Comparison of ENCODE assay signal across 16 cellular contexts in the genomic region with DNA sequence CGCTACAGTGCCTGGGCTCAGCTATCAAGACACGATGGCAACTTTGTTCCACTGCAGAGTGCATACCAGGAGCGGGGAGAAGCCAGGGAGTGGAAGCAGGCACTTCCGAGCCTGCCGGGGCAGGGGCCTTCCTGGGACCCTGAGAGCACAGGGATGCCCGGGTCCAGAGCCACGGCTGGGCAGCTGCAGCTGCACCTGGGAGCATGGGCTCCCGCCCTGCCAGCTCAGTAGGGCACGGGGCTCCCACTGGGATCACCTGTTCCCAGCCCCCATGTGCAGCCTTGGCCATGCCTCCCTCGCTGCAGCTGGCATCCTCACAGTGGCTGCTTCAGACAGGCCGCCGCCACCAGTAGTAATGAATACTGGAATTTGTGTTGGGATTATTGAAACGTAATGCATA.
DNase-seq lines count a peak whose midpoint lies in the region; ATAC-seq, FAIRE-seq and TF ChIP-seq lines count a peak whose summit lies in the region.
"Had no signal": no experiment of that assay in that cellular context is flagged by ENCODE, and none has a peak within 500 bp of the region (broad histone marks: within the 10 kb centered on the region; RNA-seq: fewer than 3 reads in every experiment).

No MANE protein-coding gene starts in this region.

- no peaks in the 10 kb centered on the region for H3K27me3 Mint-ChIP-seq in activated naive CD8-positive, alpha-beta T cell
- no peaks in the 10 kb centered on the region for H3K27me3 Mint-ChIP-seq in activated naive CD8-positive, alpha-beta T cell treated with anti-CD3 and anti-CD28 coated beads for 36 hours
- H3K27me3 Mint-ChIP-seq in naive thymus-derived CD4-positive, alpha-beta T cell, result no peaks in the 10 kb centered on the region
- no peaks in the 10 kb centered on the region for H3K27me3 Mint-ChIP-seq in stimulated activated naive CD8-positive, alpha-beta T cell treated with anti-CD3 and anti-CD28 coated beads, Interleukin-15, amount 100 ng/mL, for 72 hours
- H3K27me3 Mint-ChIP-seq: CD8-positive, alpha-beta memory T cell had no signal

- POLR2A ChIA-PET in naive thymus-derived CD4-positive, alpha-beta T cell (lab: Charles Lee), result no interaction called here
- POLR2A ChIA-PET in HepG2 (lab: Yijun Ruan, JAX), result no interaction called here

- peaks cover 6% of the 10 kb centered on the region; the same call in 1 of the 2 replicates for H3K9me3 ChIP-seq in Loucy (ENCODE audit: insufficient read depth, low read depth, low read length)
- H3K9me3 ChIP-seq in naive thymus-derived CD4-positive, alpha-beta T cell (ENCODE audit: control insufficient read depth in 2 of 3, low read length in 3 of 3), result no peaks in the 10 kb centered on the region
- H3K9me3 ChIP-seq in HepG2 (ENCODE audit: low read length), result no peaks in the 10 kb centered on the region

- no peaks in the 10 kb centered on the region for H3K9me3 Mint-ChIP-seq in activated naive CD8-positive, alpha-beta T cell (ENCODE audit: low read depth)
- H3K9me3 Mint-ChIP-seq in activated naive CD8-positive, alpha-beta T cell treated with anti-CD3 and anti-CD28 coated beads for 36 hours, result no peaks in the 10 kb centered on the region
- peaks cover 0 to 3% (median 0%) of the 10 kb centered on the region in 11 donors for H3K9me3 Mint-ChIP-seq in naive thymus-derived CD4-positive, alpha-beta T cell
- H3K9me3 Mint-ChIP-seq in stimulated activated naive CD8-positive, alpha-beta T cell treated with anti-CD3 and anti-CD28 coated beads, Interleukin-15, amount 100 ng/mL, for 72 hours, result no peaks in the 10 kb centered on the region
- H3K9me3 Mint-ChIP-seq: CD8-positive, alpha-beta memory T cell had no signal

- no peak for TF ChIP-seq POLR2A in HepG2 (IDR thresholded peaks at IDR 0.05; ENCODE audit: insufficient read depth in 1 of 2, low read depth in 2 of 2, low read length in 2 of 2)

- BruUV-seq in HepG2 (replicated peaks; lab: Mats Ljungman, UMichigan), result no TSS peak

- H3K4me1 ChIP-seq in Loucy (ENCODE audit: insufficient read depth, low read length, poor library complexity, severe bottlenecking) (peaks cover 41% of the 10 kb centered on the region), HepG2 (ENCODE audit: insufficient read depth, low read length) (peaks cover 14% of the 10 kb centered on the region)
- peaks cover 8 to 30% of the 10 kb centered on the region in 2 donors for H3K4me1 ChIP-seq in naive thymus-derived CD4-positive, alpha-beta T cell (ENCODE audit: control insufficient read depth in 2 of 2, insufficient read depth in 2 of 2, low read length in 2 of 2)

- no peak for DNase-seq in activated naive CD8-positive, alpha-beta T cell treated with anti-CD3 and anti-CD28 coated beads for 36 hours
- DNase-seq in naive thymus-derived CD4-positive, alpha-beta T cell, result no peak
- no peak for DNase-seq in stimulated activated naive CD8-positive, alpha-beta T cell treated with anti-CD3 and anti-CD28 coated beads, Interleukin-15, amount 100 ng/mL, for 72 hours
- no peak for DNase-seq in activated effector memory CD4-positive, alpha-beta T cell treated with anti-CD3 and anti-CD28 coated beads, Interleukin-2, amount 50 U/mL, for 16 hours
- DNase-seq in NCI-H2196 (lab: John Stamatoyannopoulos, UW; ENCODE audit: unreplicated experiment) (no peak), HepG2 (ENCODE audit: low spot score) (no peak)
- DNase-seq: CD8-positive, alpha-beta memory T cell; DMS 273 treated with DMSO at 0.1 percent for 48 hours; GOT3; NCI-H1048; NCI-H345; NCI-H526 treated with DMSO at 0.1 percent for 48 hours had no signal

- FAIRE-seq in HepG2 (lab: Jason Lieb, UNC), result no peak
- FAIRE-seq: HTR-8/SVneo, K562 had no signal

- H2AFZ ChIP-seq in Loucy (ENCODE audit: low read length) (no peak overlapping the region), HepG2 (ENCODE audit: low read length) (no peak overlapping the region)

- H3K9me2 ChIP-seq in Loucy (replicated peaks; ENCODE audit: low read depth, low read length), result no peaks in the 10 kb centered on the region

- in situ Hi-C loops in HepG2 (cut with HindIII; ENCODE audit: extremely low pct_ligation_motif_present, low pct_unique_long_range_greater_than_20kb), result no loop called here

- TF ChIP-seq RAD21 in HepG2 (CRISPR knock-in tag; IDR thresholded peaks at IDR 0.05), result no peak

- no peak for ATAC-seq in naive thymus-derived CD4-positive, alpha-beta T cell
- ATAC-seq in stimulated activated naive CD8-positive, alpha-beta T cell treated with anti-CD3 and anti-CD28 coated beads, Interleukin-15, amount 100 ng/mL, for 72 hours, result peak; percentile 17
- ATAC-seq in HepG2, result no peak

- H3K36me3 ChIP-seq in Loucy (ENCODE audit: insufficient read depth, low read length) (no peaks in the 10 kb centered on the region), HepG2 (replicated peaks in 1 of 2; ENCODE audit: control insufficient read depth in 1 of 2, insufficient read depth in 2 of 2, low read length in 2 of 2) (peaks cover 3 to 5% of the 10 kb centered on the region in 2 experiments; a peak in 4 of 5 replicates)
- H3K36me3 ChIP-seq in naive thymus-derived CD4-positive, alpha-beta T cell (ENCODE audit: control insufficient read depth in 2 of 3, insufficient read depth in 3 of 3, low read length in 3 of 3), result peaks cover 0 to 11% (median 0%) of the 10 kb centered on the region in 3 experiments

- CTCF ChIA-PET in naive thymus-derived CD4-positive, alpha-beta T cell (lab: Charles Lee), result no interaction called here
- CTCF ChIA-PET in HepG2 (lab: Yijun Ruan, JAX; ENCODE audit: low intra/inter-chr PET ratio, low total read pairs), result no interaction called here

- peaks cover 23% of the 10 kb centered on the region for H3K36me3 Mint-ChIP-seq in activated naive CD8-positive, alpha-beta T cell
- peaks cover 20% of the 10 kb centered on the region for H3K36me3 Mint-ChIP-seq in activated naive CD8-positive, alpha-beta T cell treated with anti-CD3 and anti-CD28 coated beads for 36 hours
- peaks cover 8 to 67% (median 42%) of the 10 kb centered on the region in 5 donors for H3K36me3 Mint-ChIP-seq in naive thymus-derived CD4-positive, alpha-beta T cell

- peak overlapping the region; percentile 48 for H3K4me3 Mint-ChIP-seq in activated naive CD8-positive, alpha-beta T cell
- H3K4me3 Mint-ChIP-seq in activated naive CD8-positive, alpha-beta T cell treated with anti-CD3 and anti-CD28 coated beads for 36 hours, result no peak overlapping the region
- peak overlapping the region in 6 of 10 donors; percentile 25 to 63 (median 42) for H3K4me3 Mint-ChIP-seq in naive thymus-derived CD4-positive, alpha-beta T cell
- H3K4me3 Mint-ChIP-seq in stimulated activated naive CD8-positive, alpha-beta T cell treated with anti-CD3 and anti-CD28 coated beads, Interleukin-15, amount 100 ng/mL, for 72 hours, result no peak overlapping the region

- no peaks in the 10 kb centered on the region for H3F3A ChIP-seq in Loucy (ENCODE audit: low read depth)

- H3K79me2 ChIP-seq in Loucy (ENCODE audit: insufficient read depth, low read length) (no peaks in the 10 kb centered on the region), HepG2 (ENCODE audit: insufficient read depth, low read length) (no peaks in the 10 kb centered on the region)

- H3K4me2 ChIP-seq in Loucy (ENCODE audit: low read depth, low read length, poor library complexity, severe bottlenecking), result peak overlapping the region; percentile 90
- H3K4me2 ChIP-seq in HepG2 (ENCODE audit: low read depth, low read length), result no peak overlapping the region

- H4K20me1 ChIP-seq in Loucy (ENCODE audit: insufficient read depth, low read length, poor library complexity, severe bottlenecking) (no peaks in the 10 kb centered on the region), HepG2 (ENCODE audit: insufficient read depth, low read length) (no peaks in the 10 kb centered on the region)

- 97% methylated on average over 3 of the region's 13 CpGs for WGBS in HepG2 (ENCODE audit: low lambda C conversion rate)

- H3K4me1 Mint-ChIP-seq in activated naive CD8-positive, alpha-beta T cell (ENCODE audit: low read depth), result peaks cover 38% of the 10 kb centered on the region
- H3K4me1 Mint-ChIP-seq in activated naive CD8-positive, alpha-beta T cell treated with anti-CD3 and anti-CD28 coated beads for 36 hours, result peaks cover 20% of the 10 kb centered on the region
- H3K4me1 Mint-ChIP-seq in naive thymus-derived CD4-positive, alpha-beta T cell, result peaks cover 32 to 60% (median 56%) of the 10 kb centered on the region in 7 donors
- H3K4me1 Mint-ChIP-seq in stimulated activated naive CD8-positive, alpha-beta T cell treated with anti-CD3 and anti-CD28 coated beads, Interleukin-15, amount 100 ng/mL, for 72 hours, result peaks cover 35% of the 10 kb centered on the region

- TF ChIP-seq CTCF in Loucy (conservative IDR thresholded peaks at IDR 0.05; ENCODE audit: low read length) (no peak), HepG2 (CRISPR knock-in tag; IDR thresholded peaks at IDR 0.05) (no peak)

- intact Hi-C loops in naive thymus-derived CD4-positive, alpha-beta T cell (cut with micrococcal nuclease), result no loop called here
- intact Hi-C loops in HepG2 (cut with micrococcal nuclease; ENCODE audit: unreplicated experiment), result no loop called here

- H3K27me3 ChIP-seq in Loucy (ENCODE audit: insufficient read depth, low read length, poor library complexity, severe bottlenecking), result no peaks in the 10 kb centered on the region
- H3K27me3 ChIP-seq in naive thymus-derived CD4-positive, alpha-beta T cell (ENCODE audit: control insufficient read depth in 2 of 2, insufficient read depth in 2 of 2, low read length in 2 of 2), result no peaks in the 10 kb centered on the region
- no peaks in the 10 kb centered on the region for H3K27me3 ChIP-seq in HepG2 (ENCODE audit: control insufficient read depth in 1 of 2, insufficient read depth in 2 of 2, low read length in 2 of 2)

- H3K9ac ChIP-seq in Loucy (ENCODE audit: low read depth, low read length, poor library complexity, severe bottlenecking) (peak overlapping the region; percentile 61), HepG2 (ENCODE audit: insufficient read depth, low read depth, low read length) (no peak overlapping the region)

- TF ChIP-seq EP300 in HepG2 (IDR thresholded peaks at IDR 0.05; ENCODE audit: low read depth in 2 of 2, low read length in 2 of 2), result no peak
- no peak for TF ChIP-seq EP300 in HepG2 (CRISPR knock-in tag; IDR thresholded peaks at IDR 0.05; ENCODE audit: borderline replicate concordance)

- H3K27ac ChIP-seq in naive thymus-derived CD4-positive, alpha-beta T cell (ENCODE audit: low read depth, low read length), result no peak overlapping the region
- H3K27ac ChIP-seq in HepG2 (ENCODE audit: extremely low read length, insufficient read depth, low read length), result no peak overlapping the region

- H3K27ac Mint-ChIP-seq in activated naive CD8-positive, alpha-beta T cell, result no peak overlapping the region
- H3K27ac Mint-ChIP-seq in activated naive CD8-positive, alpha-beta T cell treated with anti-CD3 and anti-CD28 coated beads for 36 hours, result no peak overlapping the region
- peak overlapping the region; percentile 22 to 92 (median 82) for H3K27ac Mint-ChIP-seq in naive thymus-derived CD4-positive, alpha-beta T cell
- no peak overlapping the region for H3K27ac Mint-ChIP-seq in stimulated activated naive CD8-positive, alpha-beta T cell treated with anti-CD3 and anti-CD28 coated beads, Interleukin-15, amount 100 ng/mL, for 72 hours

- no peak overlapping the region for H3K4me3 ChIP-seq in Loucy (ENCODE audit: low read length, poor library complexity, severe bottlenecking)
- no peak overlapping the region for H3K4me3 ChIP-seq in naive thymus-derived CD4-positive, alpha-beta T cell (ENCODE audit: low read length)
- no peak overlapping the region for H3K4me3 ChIP-seq in HepG2 (replicated peaks in 1 of 3; ENCODE audit: insufficient read depth in 1 of 3, low read depth in 2 of 3, low read length in 3 of 3)
- H3K4me3 ChIP-seq: K562 had no signal

Comparison
In these comparisons a context has a peak if more than half of its experiments do, and no peak if none do; other contexts are left out.
1. H3K4me3 Mint-ChIP-seq: peak in activated naive CD8-positive, alpha-beta T cell (single experiment) and naive thymus-derived CD4-positive, alpha-beta T cell (6 of 10); none in activated naive CD8-positive, alpha-beta T cell treated with anti-CD3 and anti-CD28 coated beads for 36 hours (single experiment) and stimulated activated naive CD8-positive, alpha-beta T cell treated with anti-CD3 and anti-CD28 coated beads, Interleukin-15, amount 100 ng/mL, for 72 hours (0 of 2).
2. H3K27ac Mint-ChIP-seq: peak in naive thymus-derived CD4-positive, alpha-beta T cell (9 of 9); none in activated naive CD8-positive, alpha-beta T cell (single experiment), activated naive CD8-positive, alpha-beta T cell treated with anti-CD3 and anti-CD28 coated beads for 36 hours (single experiment) and stimulated activated naive CD8-positive, alpha-beta T cell treated with anti-CD3 and anti-CD28 coated beads, Interleukin-15, amount 100 ng/mL, for 72 hours (0 of 2).